Comparison of ENCODE assay signal across 19 cellular contexts in the genomic region with DNA sequence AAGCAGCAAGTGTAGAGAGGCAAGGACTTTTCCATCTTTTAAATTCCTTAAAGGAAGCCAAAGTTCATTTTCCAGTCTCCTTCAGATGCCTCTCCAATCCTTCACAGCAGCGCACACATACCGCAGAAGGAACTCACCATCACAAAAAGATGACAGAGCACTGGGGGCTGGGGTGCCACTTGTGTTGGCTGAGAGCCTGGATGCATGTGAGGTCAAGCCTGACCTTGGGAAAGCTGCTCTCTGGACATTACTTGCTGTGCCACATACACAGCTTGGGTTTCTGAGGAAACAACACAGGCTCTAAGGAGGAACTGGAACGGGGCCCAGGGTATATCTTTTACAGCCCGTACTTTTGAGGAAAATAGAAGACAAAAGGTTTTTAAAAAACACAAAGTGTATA.
DNase-seq lines count a peak whose midpoint lies in the region; ATAC-seq and TF ChIP-seq lines count a peak whose summit lies in the region.
"Had no signal": no experiment of that assay in that cellular context is flagged by ENCODE, and none has a peak within 500 bp of the region (broad histone marks: within the 10 kb centered on the region; RNA-seq: fewer than 3 reads in every experiment).

No MANE protein-coding gene starts in this region.

- intact Hi-C loops in Right ventricle myocardium superior (cut with DNase I) (no loop called here), left cardiac atrium (cut with DNase I) (no loop called here)

- no peaks in the 10 kb centered on the region for H3K36me3 Mint-ChIP-seq in activated CD4-positive, alpha-beta memory T cell treated with anti-CD3 and anti-CD28 coated beads, Interleukin-2, amount 10 ng/mL, durations not matched to agents 7 days and 5 days (ENCODE audit: low read depth)
- H3K36me3 Mint-ChIP-seq: CD4-positive, CD25-positive, alpha-beta regulatory T cell had no signal

- no peak overlapping the region for H3K27ac Mint-ChIP-seq in activated CD4-positive, alpha-beta memory T cell treated with anti-CD3 and anti-CD28 coated beads, Interleukin-2, amount 10 ng/mL, durations not matched to agents 7 days and 5 days
- H3K27ac Mint-ChIP-seq: B cell, H9 had no signal

- H3K27me3 Mint-ChIP-seq in activated CD4-positive, alpha-beta memory T cell treated with anti-CD3 and anti-CD28 coated beads, Interleukin-2, amount 10 ng/mL, durations not matched to agents 7 days and 5 days: no peaks in the 10 kb centered on the region

- ATAC-seq in Right ventricle myocardium superior (ENCODE audit: poor library complexity) (peak; percentile 87), left cardiac atrium (peak; percentile 63 to 79), GM18505 (IDR thresholded peaks at IDR 0.05; ENCODE audit: unreplicated experiment) (no peak)
- ATAC-seq: K562 had no signal

- H3K27me3 ChIP-seq in right atrium auricular region: no peaks in the 10 kb centered on the region

- CTCF ChIA-PET in activated CD4-positive, alpha-beta memory T cell treated with anti-CD3 and anti-CD28 coated beads, Interleukin-2, amount 10 ng/mL, durations not matched to agents 7 days and 5 days (lab: Charles Lee): no interaction called here

- no peak overlapping the region for H3K27ac ChIP-seq in right atrium auricular region

- H3K9me3 ChIP-seq in right atrium auricular region: no peaks in the 10 kb centered on the region
- H3K9me3 ChIP-seq: Caco-2 had no signal

- H3K4me3 Mint-ChIP-seq in activated CD4-positive, alpha-beta memory T cell treated with anti-CD3 and anti-CD28 coated beads, Interleukin-2, amount 10 ng/mL, durations not matched to agents 7 days and 5 days: no peak overlapping the region
- H3K4me3 Mint-ChIP-seq: B cell; CD4-positive, CD25-positive, alpha-beta regulatory T cell; H9 had no signal

- H3K36me3 ChIP-seq in right atrium auricular region: no peaks in the 10 kb centered on the region

- no peaks in the 10 kb centered on the region for H3K4me1 ChIP-seq in right atrium auricular region
- H3K4me1 ChIP-seq: Caco-2 had no signal

- no peak for TF ChIP-seq POLR2A in GM18505 (IDR thresholded peaks at IDR 0.05; ENCODE audit: borderline replicate concordance, extremely low read depth, insufficient read depth, insufficient read length)

- no peak for TF ChIP-seq CTCF in right atrium auricular region (IDR thresholded peaks at IDR 0.05)

- POLR2A ChIA-PET in activated CD4-positive, alpha-beta memory T cell treated with anti-CD3 and anti-CD28 coated beads, Interleukin-2, amount 10 ng/mL, durations not matched to agents 7 days and 5 days (lab: Charles Lee): no interaction called here

- H3K9me3 Mint-ChIP-seq in activated CD4-positive, alpha-beta memory T cell treated with anti-CD3 and anti-CD28 coated beads, Interleukin-2, amount 10 ng/mL, durations not matched to agents 7 days and 5 days: no peaks in the 10 kb centered on the region
- H3K9me3 Mint-ChIP-seq: H9 had no signal

- H3K4me1 Mint-ChIP-seq in activated CD4-positive, alpha-beta memory T cell treated with anti-CD3 and anti-CD28 coated beads, Interleukin-2, amount 10 ng/mL, durations not matched to agents 7 days and 5 days: no peaks in the 10 kb centered on the region
- H3K4me1 Mint-ChIP-seq: B cell; CD4-positive, CD25-positive, alpha-beta regulatory T cell had no signal

- DNase-seq in Right ventricle myocardium superior (peak; percentile 43), right atrium auricular region (ENCODE audit: low spot score) (no peak), left cardiac atrium (peak; percentile 26), left kidney (ENCODE audit: low read depth, low spot score) (peak; percentile 65), glomerular visceral epithelial cell (ENCODE audit: extremely low spot score) (no peak)
- DNase-seq in activated CD4-positive, alpha-beta memory T cell treated with anti-CD3 and anti-CD28 coated beads, Interleukin-2, amount 10 ng/mL, durations not matched to agents 7 days and 5 days: no peak
- DNase-seq in effector CD4-positive, alpha-beta T cell: no peak
- DNase-seq: Caco-2; CD4-positive, CD25-positive, alpha-beta regulatory T cell; H9; NCI-H1105; NCI-H2081; NCI-H2171 treated with DMSO at 0.1 percent for 48 hours; NCI-H446; NCI-H69; NK-92 treated with Interleukin-12 subunit alpha and Interleukin-12 subunit beta, amount 100 ng/mL, for 24 hours had no signal

- H3K4me3 ChIP-seq in right atrium auricular region: no peak overlapping the region
- H3K4me3 ChIP-seq: K562 had no signal

Comparison
In these comparisons a context has a peak if more than half of its experiments do, and no peak if none do; other contexts are left out.
1. DNase-seq: peak in Right ventricle myocardium superior (single experiment), left cardiac atrium (single experiment) and left kidney (single experiment); none in right atrium auricular region (single experiment), activated CD4-positive, alpha-beta memory T cell treated with anti-CD3 and anti-CD28 coated beads, Interleukin-2, amount 10 ng/mL, durations not matched to agents 7 days and 5 days (single experiment), effector CD4-positive, alpha-beta T cell (single experiment) and glomerular visceral epithelial cell (single experiment).